In the genomic region with DNA sequence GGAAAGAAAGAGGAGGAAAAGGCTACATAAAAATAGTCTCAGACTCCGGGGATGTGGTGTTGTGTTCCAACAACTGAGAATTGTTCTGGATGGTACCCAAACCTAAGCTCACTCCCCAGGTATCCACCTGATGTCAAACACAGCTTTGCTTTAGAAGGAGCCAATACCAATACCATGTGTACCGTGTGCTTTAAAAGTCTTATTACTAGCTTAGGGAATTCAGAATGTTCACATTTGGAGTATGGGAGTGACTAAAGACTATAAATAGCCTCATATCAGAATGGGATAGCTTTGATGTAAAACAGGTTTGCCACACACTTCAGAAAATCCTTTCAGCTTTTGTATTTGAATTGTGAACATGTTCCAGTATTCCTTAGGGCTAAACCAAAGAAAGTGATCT, we compare ENCODE assay signal across 15 cellular contexts.
DNase-seq lines count a peak whose midpoint lies in the region; ATAC-seq and TF ChIP-seq lines count a peak whose summit lies in the region.
"Had no signal": no experiment of that assay in that cellular context is flagged by ENCODE, and none has a peak within 500 bp of the region (broad histone marks: within the 10 kb centered on the region; RNA-seq: fewer than 3 reads in every experiment).

No MANE protein-coding gene starts in this region.

- no peaks in the 10 kb centered on the region for H3K27me3 Mint-ChIP-seq in activated CD4-positive, alpha-beta T cell treated with anti-CD3 and anti-CD28 coated beads, Interleukin-2, amount 10 ng/mL, durations not matched to agents 7 days and 5 days
- H3K27me3 Mint-ChIP-seq: CD4-positive, alpha-beta memory T cell had no signal

- no peaks in the 10 kb centered on the region for H3K27me3 ChIP-seq in upper lobe of right lung
- H3K27me3 ChIP-seq: BE2C had no signal

- TF ChIP-seq CTCF in upper lobe of right lung (IDR thresholded peaks at IDR 0.05) = no peak

- POLR2A ChIA-PET in activated CD4-positive, alpha-beta T cell treated with anti-CD3 and anti-CD28 coated beads, Interleukin-2, amount 10 ng/mL, durations not matched to agents 7 days and 5 days (lab: Charles Lee) = no interaction called here

- intact Hi-C loops in Right ventricle myocardium superior (cut with DNase I) (no loop called here), cardiac septum (cut with DNase I) (no loop called here), left ventricle myocardium superior (cut with micrococcal nuclease) (no loop called here), upper lobe of right lung (cut with DNase I) (no loop called here)

- no peaks in the 10 kb centered on the region for H3K4me1 Mint-ChIP-seq in activated CD4-positive, alpha-beta T cell treated with anti-CD3 and anti-CD28 coated beads, Interleukin-2, amount 10 ng/mL, durations not matched to agents 7 days and 5 days
- H3K4me1 Mint-ChIP-seq: CD4-positive, alpha-beta memory T cell had no signal

- H3K4me1 ChIP-seq in upper lobe of right lung = no peaks in the 10 kb centered on the region
- H3K4me1 ChIP-seq: BE2C had no signal

- no peak for DNase-seq in Right ventricle myocardium superior
- DNase-seq in cardiac septum (ENCODE audit: low spot score) = no peak
- peak; percentile 60 for DNase-seq in cerebellar cortex (ENCODE audit: low spot score)
- DNase-seq in left ventricle myocardium superior = no peak
- DNase-seq in upper lobe of right lung = no peak
- no peak for DNase-seq in activated CD4-positive, alpha-beta T cell treated with anti-CD3 and anti-CD28 coated beads, Interleukin-2, amount 10 ng/mL, durations not matched to agents 7 days and 5 days
- DNase-seq: BE2C; CD4-positive, alpha-beta memory T cell; DND-41; GF-D8; GOT3; H9 had no signal

- H3K36me3 Mint-ChIP-seq in activated CD4-positive, alpha-beta T cell treated with anti-CD3 and anti-CD28 coated beads, Interleukin-2, amount 10 ng/mL, durations not matched to agents 7 days and 5 days (ENCODE audit: low read depth) = no peaks in the 10 kb centered on the region
- H3K36me3 Mint-ChIP-seq: CD4-positive, alpha-beta memory T cell had no signal

- peak; percentile 86 for ATAC-seq in Right ventricle myocardium superior (ENCODE audit: poor library complexity)
- ATAC-seq in left ventricle myocardium superior = peak; percentile 95
- peak; percentile 77 for ATAC-seq in upper lobe of right lung
- no peak for ATAC-seq in HG02588 (IDR thresholded peaks at IDR 0.05; ENCODE audit: unreplicated experiment)

- H3K27ac Mint-ChIP-seq in activated CD4-positive, alpha-beta T cell treated with anti-CD3 and anti-CD28 coated beads, Interleukin-2, amount 10 ng/mL, durations not matched to agents 7 days and 5 days = no peak overlapping the region
- H3K27ac Mint-ChIP-seq: CD4-positive, alpha-beta memory T cell; H9 had no signal

- H3K36me3 ChIP-seq in upper lobe of right lung = no peaks in the 10 kb centered on the region
- H3K36me3 ChIP-seq: BE2C had no signal

- CTCF ChIA-PET in activated CD4-positive, alpha-beta T cell treated with anti-CD3 and anti-CD28 coated beads, Interleukin-2, amount 10 ng/mL, durations not matched to agents 7 days and 5 days (lab: Charles Lee) = interaction anchor here (0.5 kb wide), 1 partner anchor 638 kb away, joined by 3 read pairs; no protein-coding TSS in a partner anchor

- H3K9me3 ChIP-seq in upper lobe of right lung = no peaks in the 10 kb centered on the region
- H3K9me3 ChIP-seq: BE2C had no signal

- H3K27ac ChIP-seq in upper lobe of right lung = no peak overlapping the region
- H3K27ac ChIP-seq: C4-2B, HL-60 had no signal

- H3K9me3 Mint-ChIP-seq in activated CD4-positive, alpha-beta T cell treated with anti-CD3 and anti-CD28 coated beads, Interleukin-2, amount 10 ng/mL, durations not matched to agents 7 days and 5 days = peaks cover 4% of the 10 kb centered on the region
- H3K9me3 Mint-ChIP-seq: H9 had no signal

- no peak overlapping the region for H3K4me3 ChIP-seq in upper lobe of right lung

- no peak overlapping the region for H3K4me3 Mint-ChIP-seq in activated CD4-positive, alpha-beta T cell treated with anti-CD3 and anti-CD28 coated beads, Interleukin-2, amount 10 ng/mL, durations not matched to agents 7 days and 5 days
- H3K4me3 Mint-ChIP-seq: CD4-positive, alpha-beta memory T cell; H9 had no signal
